ENCODE assay signal across 21 cellular contexts in genomic region chr1:222728746-222729145, GRCh38. TPM values are rescaled to one million over a fixed set of nuclear protein-coding genes. Genes with fewer than 3 reads are reported as not detected.
DNase-seq lines count a peak whose midpoint lies in the region; ATAC-seq, FAIRE-seq and TF ChIP-seq lines count a peak whose summit lies in the region.
"Had no signal": no experiment of that assay in that cellular context is flagged by ENCODE, and none has a peak within 500 bp of the region (broad histone marks: within the 10 kb centered on the region; RNA-seq: fewer than 3 reads in every experiment).

No MANE protein-coding gene starts in this region.

- FAIRE-seq in GM12892 (lab: Jason Lieb, UNC): peak; percentile 42
- FAIRE-seq in frontal cortex (lab: Jason Lieb, UNC): peak; percentile 71
- FAIRE-seq: A204.1, G401.6 had no signal

- H3K27ac Mint-ChIP-seq in memory B cell: peak overlapping the region; percentile 50
- peak overlapping the region; percentile 68 for H3K27ac Mint-ChIP-seq in stimulated activated memory B cell treated with anti-CD40 and anti-IgM and Interleukin-4, amounts not matched to agents 10 μg/mL and 1 μg/mL and 100 μg/mL, for 72 hours
- H3K27ac Mint-ChIP-seq: HFFc6 had no signal

- H3K36me3 Mint-ChIP-seq in memory B cell: peaks cover 32% of the 10 kb centered on the region
- H3K36me3 Mint-ChIP-seq in stimulated activated memory B cell treated with anti-CD40 and anti-IgM and Interleukin-4, amounts not matched to agents 10 μg/mL and 1 μg/mL and 100 μg/mL, for 72 hours: peaks cover 63% of the 10 kb centered on the region

- no peaks in the 10 kb centered on the region for H3K27me3 Mint-ChIP-seq in memory B cell
- H3K27me3 Mint-ChIP-seq in stimulated activated memory B cell treated with anti-CD40 and anti-IgM and Interleukin-4, amounts not matched to agents 10 μg/mL and 1 μg/mL and 100 μg/mL, for 72 hours: no peaks in the 10 kb centered on the region
- H3K27me3 Mint-ChIP-seq: CD8-positive, alpha-beta memory T cell had no signal

- peaks cover 0 to 98% (median 37%) of the 10 kb centered on the region in 3 donors for H3K36me3 ChIP-seq in tibial nerve

- TF ChIP-seq CTCF in tibial nerve (IDR thresholded peaks at IDR 0.05) (no peak), GM10266 (IDR thresholded peaks at IDR 0.05; ENCODE audit: control insufficient read depth, insufficient read depth, low read depth, missing control alignments) (no peak)

- H3K27me3 ChIP-seq in tibial nerve: no peaks in the 10 kb centered on the region

- no peaks in the 10 kb centered on the region for H3K9me3 ChIP-seq in tibial nerve
- H3K9me3 ChIP-seq: BLaER1 treated with 17β-estradiol and CSF1 and Interleukin-3, amounts not matched to agents 10 nM and 100 nM had no signal

- H3K4me1 ChIP-seq in tibial nerve: peaks cover 0 to 10% (median 0%) of the 10 kb centered on the region in 4 donors

- no peak for ATAC-seq in memory B cell (ENCODE audit: low read depth)
- ATAC-seq in stimulated activated memory B cell treated with anti-CD40 and anti-IgM and Interleukin-4, amounts not matched to agents 10 μg/mL and 1 μg/mL and 100 μg/mL, for 72 hours: no peak
- ATAC-seq: HCT116 had no signal

- H3K4me3 Mint-ChIP-seq in memory B cell: no peak overlapping the region
- H3K4me3 Mint-ChIP-seq in stimulated activated memory B cell treated with anti-CD40 and anti-IgM and Interleukin-4, amounts not matched to agents 10 μg/mL and 1 μg/mL and 100 μg/mL, for 72 hours: no peak overlapping the region
- H3K4me3 Mint-ChIP-seq: CD8-positive, alpha-beta memory T cell; HFFc6 had no signal

- H3K4me3 ChIP-seq in tibial nerve: no peak overlapping the region
- H3K4me3 ChIP-seq: BLaER1 treated with 17β-estradiol and CSF1 and Interleukin-3, amounts not matched to agents 10 nM and 100 nM had no signal

- peaks cover 29% of the 10 kb centered on the region for H3K4me1 Mint-ChIP-seq in memory B cell
- peaks cover 52% of the 10 kb centered on the region for H3K4me1 Mint-ChIP-seq in stimulated activated memory B cell treated with anti-CD40 and anti-IgM and Interleukin-4, amounts not matched to agents 10 μg/mL and 1 μg/mL and 100 μg/mL, for 72 hours

- no peak for TF ChIP-seq EP300 in tibial nerve (IDR thresholded peaks at IDR 0.05)

- H3K27ac ChIP-seq in tibial nerve: peak overlapping the region in 1 of 4 donors; percentile 3
- H3K27ac ChIP-seq: BLaER1 treated with 17β-estradiol and CSF1 and Interleukin-3, amounts not matched to agents 10 nM and 100 nM; HL-60 had no signal

- WGBS in tibial nerve, 2 donors: 40 to 67% methylated on average over 1 of the region's 1 CpG

- H3K9me3 Mint-ChIP-seq in memory B cell: no peaks in the 10 kb centered on the region
- H3K9me3 Mint-ChIP-seq in stimulated activated memory B cell treated with anti-CD40 and anti-IgM and Interleukin-4, amounts not matched to agents 10 μg/mL and 1 μg/mL and 100 μg/mL, for 72 hours: no peaks in the 10 kb centered on the region
- H3K9me3 Mint-ChIP-seq: CD8-positive, alpha-beta memory T cell; HFFc6 had no signal

- DNase-seq in GM12892 (ENCODE audit: insufficient read length) (no peak), frontal cortex (ENCODE audit: low spot score in 2 of 2) (no peak), memory B cell (ENCODE audit: low spot score in 2 of 2) (no peak), NCI-H187 (lab: John Stamatoyannopoulos, UW) (no peak), tibial nerve (ENCODE audit: low spot score in 2 of 2) (no peak), DMS114 treated with DMSO at 0.1 percent for 48 hours (lab: John Stamatoyannopoulos, UW; ENCODE audit: unreplicated experiment) (no peak), GM10266 (ENCODE audit: extremely low spot score) (no peak)
- DNase-seq: AML-193; CD8-positive, alpha-beta memory T cell; COR-L47; DMS 273 treated with DMSO at 0.1 percent for 48 hours; GOT3; H7; HFFc6 had no signal

- TF ChIP-seq POLR2A in GM12892 (IDR thresholded peaks at IDR 0.05; ENCODE audit: low read depth, low read length) (no peak), tibial nerve (IDR thresholded peaks at IDR 0.05) (no peak)

RNA-seq across cellular contexts. Expression of gene FAM177B, which starts 8.3 kb away (rescaled TPM):
- polyA plus RNA-seq in GM12892 (2012; ENCODE audit: missing spikeins): not detected
- not detected for total RNA-seq in frontal cortex
- 10 to 100 TPM in 1 of 4 donors, 1 to 10 TPM in 1, not detected in 2; 1.0 to 22.7 TPM for total RNA-seq in tibial nerve
- total RNA-seq: CD8-positive, alpha-beta memory T cell; H7; HFFc6; HT1080 had no signal
- polyA plus RNA-seq: CD8-positive, alpha-beta memory T cell had no signal

RNA-seq across cellular contexts. Expression of gene BROX, which starts 16.4 kb away (rescaled TPM):
- polyA plus RNA-seq in GM12892 (2012; ENCODE audit: missing spikeins): 17.9 TPM
- total RNA-seq in frontal cortex: 66.0 TPM
- total RNA-seq in tibial nerve: 10 to 100 TPM; 35.7 to 47.9 (median 41.4) TPM

RNA-seq across cellular contexts. Expression of gene AIDA, which starts 16.5 kb away (rescaled TPM):
- 33.9 TPM for polyA plus RNA-seq in GM12892 (2012; ENCODE audit: missing spikeins)
- total RNA-seq in frontal cortex (25.7 TPM), tibial nerve (10 to 100 TPM; 67.8 to 90.2 (median 70.1) TPM)
